Comparison of ENCODE assay signal across 8 cellular contexts in genomic region chr19:55406869-55407624, GRCh38. TPM values are rescaled to one million over a fixed set of nuclear protein-coding genes. Genes with fewer than 3 reads are reported as not detected.
A peak's percentile ranks its signal among the peaks of the same experiment; 100 is the strongest.
DNase-seq lines count a peak whose midpoint lies in the region; ATAC-seq and TF ChIP-seq lines count a peak whose summit lies in the region.

No MANE protein-coding gene starts in this region.

- H4K20me1 ChIP-seq in mammary epithelial cell (ENCODE audit: insufficient read depth, low read length): no peaks in the 10 kb centered on the region

- no peak for TF ChIP-seq CTCF in mammary epithelial cell (conservative IDR thresholded peaks at IDR 0.05 in 1 of 2, IDR thresholded peaks at IDR 0.05 in 1 of 2; ENCODE audit: extremely low read depth in 1 of 2, insufficient read depth in 1 of 2, low read depth in 1 of 2, low read length in 2 of 2)

- intact Hi-C loops in mammary epithelial cell (cut with micrococcal nuclease) (loop anchor here (1.0 to 2.0 kb wide), 2 partner anchors 20 to 39 kb away; no protein-coding TSS in a partner anchor), left colon (cut with DNase I, micrococcal nuclease) (no loop called here)

- no peaks in the 10 kb centered on the region for H3K9me3 Mint-ChIP-seq in stimulated activated naive CD8-positive, alpha-beta T cell treated with anti-CD3 and anti-CD28 coated beads, Interleukin-15, Interleukin-2, amounts not matched to agents 100 ng/mL and 50 ng/mL, for 24 hours

- peaks cover 37% of the 10 kb centered on the region for H3K4me1 Mint-ChIP-seq in stimulated activated naive CD8-positive, alpha-beta T cell treated with anti-CD3 and anti-CD28 coated beads, Interleukin-15, Interleukin-2, amounts not matched to agents 100 ng/mL and 50 ng/mL, for 24 hours (ENCODE audit: low read depth)

- peaks cover 42% of the 10 kb centered on the region for H3K36me3 Mint-ChIP-seq in stimulated activated naive CD8-positive, alpha-beta T cell treated with anti-CD3 and anti-CD28 coated beads, Interleukin-15, Interleukin-2, amounts not matched to agents 100 ng/mL and 50 ng/mL, for 24 hours (ENCODE audit: low read depth)

- H3K9ac ChIP-seq in ES-I3 (ENCODE audit: low read depth, low read length) (peak overlapping the region; percentile 94), NT2/D1 (ENCODE audit: insufficient read length, low read depth) (peak overlapping the region; percentile 97), mammary epithelial cell (ENCODE audit: insufficient read depth, low read length) (peak overlapping the region; percentile 91)

- peaks cover 10% of the 10 kb centered on the region; the same call in 1 of the 2 replicates for H3K4me1 ChIP-seq in ES-I3 (ENCODE audit: insufficient read depth, low read length)
- H3K4me1 ChIP-seq in NT2/D1 (ENCODE audit: insufficient read depth, insufficient read length): peaks cover 13% of the 10 kb centered on the region
- peaks cover 29% of the 10 kb centered on the region for H3K4me1 ChIP-seq in mammary epithelial cell (ENCODE audit: insufficient read depth, low read length)

- dilution Hi-C loops in mammary epithelial cell (cut with HindIII; ENCODE audit: low sequenced_read_pairs): no loop called here

- CTCF ChIA-PET in mammary epithelial cell (lab: Charles Lee; ENCODE audit: low non-redundant PET): no interaction called here

- peaks cover 53% of the 10 kb centered on the region for H3K79me2 ChIP-seq in mammary epithelial cell (ENCODE audit: insufficient read depth, low read length)

- no peak overlapping the region for H2AFZ ChIP-seq in mammary epithelial cell (ENCODE audit: low read depth, low read length)

- TSS peak; percentile 77 for BruUV-seq in mammary epithelial cell (replicated peaks; lab: Mats Ljungman, UMichigan)

- H3K27ac Mint-ChIP-seq in stimulated activated naive CD8-positive, alpha-beta T cell treated with anti-CD3 and anti-CD28 coated beads, Interleukin-15, Interleukin-2, amounts not matched to agents 100 ng/mL and 50 ng/mL, for 24 hours: peak overlapping the region; percentile 88

- H3K36me3 ChIP-seq in ES-I3 (ENCODE audit: insufficient read depth, low read length): peaks cover 37% of the 10 kb centered on the region
- peaks cover 43% of the 10 kb centered on the region for H3K36me3 ChIP-seq in NT2/D1 (ENCODE audit: insufficient read depth, insufficient read length, low read length)
- peaks cover 28% of the 10 kb centered on the region for H3K36me3 ChIP-seq in mammary epithelial cell (ENCODE audit: insufficient read depth, low read length)

- ATAC-seq in GM21723 (IDR thresholded peaks at IDR 0.05; ENCODE audit: unreplicated experiment) (peak; percentile 12), left colon (peak; percentile 38)

- H3K27me3 ChIP-seq in NT2/D1 (ENCODE audit: insufficient read depth, insufficient read length) (no peaks in the 10 kb centered on the region), mammary epithelial cell (ENCODE audit: insufficient read depth, low read length) (no peaks in the 10 kb centered on the region)

- in situ Hi-C loops in mammary epithelial cell (cut with MboI; ENCODE audit: low sequenced_read_pairs in 2 of 2): loop anchor here (25.0 kb wide), 1 partner anchor 270 kb away; the partner anchor contains the start of gene TNNT1 (in 2 of the 2)

- no peak for DNase-seq in NT2/D1 (ENCODE audit: low read depth, low spot score)
- DNase-seq in mammary epithelial cell: no peak
- peak; percentile 38 to 56 for DNase-seq in left colon
- DNase-seq in NOMO-1 treated with DMSO at 0.1 percent for 48 hours (lab: John Stamatoyannopoulos, UW; ENCODE audit: unreplicated experiment): no peak
- no peak for DNase-seq in HuH-7 (ENCODE audit: low spot score)

- H3K9me3 ChIP-seq in ES-I3 (ENCODE audit: control insufficient read depth, insufficient read depth, low read length) (0 out of 2 replicates have a peak, but pooled peaks cover 4% of the 10 kb centered on the region), NT2/D1 (ENCODE audit: insufficient read depth, low read length) (peaks cover 18% of the 10 kb centered on the region; the same call in 1 of the 2 replicates), mammary epithelial cell (replicated peaks; ENCODE audit: insufficient read depth, low read length) (no peaks in the 10 kb centered on the region)

- peak overlapping the region; percentile 96 for H3K4me3 Mint-ChIP-seq in stimulated activated naive CD8-positive, alpha-beta T cell treated with anti-CD3 and anti-CD28 coated beads, Interleukin-15, Interleukin-2, amounts not matched to agents 100 ng/mL and 50 ng/mL, for 24 hours

- peak overlapping the region; percentile 94 for H3K27ac ChIP-seq in mammary epithelial cell (ENCODE audit: insufficient read depth, low read depth, low read length)

- WGBS in mammary epithelial cell (ENCODE audit: low coverage, missing lambda C conversion rate): 12% methylated on average over 16 of the region's 41 CpGs

- H3K4me2 ChIP-seq in mammary epithelial cell (ENCODE audit: insufficient read depth, low read depth, low read length): peak overlapping the region; percentile 82

- H3K4me3 ChIP-seq in NT2/D1 (ENCODE audit: insufficient read length, low read depth) (peak overlapping the region; percentile 78), mammary epithelial cell (replicated peaks in 1 of 3; ENCODE audit: insufficient read depth in 1 of 3, low read depth in 2 of 3, low read length in 3 of 3) (peak overlapping the region; percentile 75 to 94 (median 81))

- no peaks in the 10 kb centered on the region for H3K27me3 Mint-ChIP-seq in stimulated activated naive CD8-positive, alpha-beta T cell treated with anti-CD3 and anti-CD28 coated beads, Interleukin-15, Interleukin-2, amounts not matched to agents 100 ng/mL and 50 ng/mL, for 24 hours

RNA-seq across cellular contexts. Expression of gene UBE2S, which starts 0.5 kb away (rescaled TPM):
- total RNA-seq in mammary epithelial cell: 100 to 1,000 TPM in 1 of 2 donors, 10 to 100 TPM in 1; 40.0 to 204 TPM
- 108 TPM for polyA plus RNA-seq in mammary epithelial cell
- polyA minus RNA-seq in mammary epithelial cell: 113 TPM
- 10 to 100 TPM; 20.9 to 33.7 TPM for total RNA-seq in left colon

RNA-seq across cellular contexts. Expression of gene RPL28, which starts 21.3 kb away (rescaled TPM):
- total RNA-seq in mammary epithelial cell (1,000 to 10,000 TPM in 1 of 2 donors, 100 to 1,000 TPM in 1; 279 to 1,713 TPM), left colon (1,000 to 10,000 TPM; 1,151 to 1,179 TPM)
- 1,043 TPM for polyA plus RNA-seq in mammary epithelial cell
- polyA minus RNA-seq in mammary epithelial cell: 571 TPM

RNA-seq across cellular contexts. Expression of gene TMEM238, which starts 23.0 kb away (rescaled TPM):
- total RNA-seq in mammary epithelial cell (10 to 100 TPM in 1 of 2 donors, 1 to 10 TPM in 1; 7.2 to 13.6 TPM), left colon (10 to 100 TPM; 83.4 to 89.4 TPM)
- 1.7 TPM for polyA plus RNA-seq in mammary epithelial cell
- 0.47 TPM for polyA minus RNA-seq in mammary epithelial cell

RNA-seq across cellular contexts. Expression of gene TMEM190, which starts 30.4 kb away (rescaled TPM):
- total RNA-seq in mammary epithelial cell (under 1 TPM in 1 of 2 donors, not detected in 1; 0.75 TPM), left colon (not detected)
- not detected for polyA plus RNA-seq in mammary epithelial cell
- not detected for polyA minus RNA-seq in mammary epithelial cell

RNA-seq across cellular contexts. Expression of gene SHISA7, which starts 36.1 kb away (rescaled TPM):
- total RNA-seq in mammary epithelial cell: under 1 TPM in 1 of 2 donors, not detected in 1; 0.05 TPM
- polyA plus RNA-seq in mammary epithelial cell: not detected
- polyA minus RNA-seq in mammary epithelial cell: not detected
- not detected for total RNA-seq in left colon

Comparison
In these comparisons a context has a peak if more than half of its experiments do, and no peak if none do; other contexts are left out.
1. DNase-seq: peak in left colon (2 of 2); none in NT2/D1 (single experiment), mammary epithelial cell (single experiment), NOMO-1 treated with DMSO at 0.1 percent for 48 hours (single experiment) and HuH-7 (single experiment).
2. RNA of gene TMEM238, which starts 23.0 kb away (total RNA-seq): 83.4 to 89.4 TPM in left colon; 7.2 to 13.6 TPM in mammary epithelial cell; every median in the first group is over 4 times any median in the second.
3. Peak in every context shown above with its lines, with median percentiles within 50 percentile points of each other: H3K9ac ChIP-seq.